In genomic region chr11:119188067-119188466, GRCh38 we compare ENCODE assay signal across 27 cellular contexts. TPM values are rescaled to one million over a fixed set of nuclear protein-coding genes. Genes with fewer than 3 reads are reported as not detected.
"Had no signal": no experiment of that assay in that cellular context is flagged by ENCODE, and none has a peak within 500 bp of the region (broad histone marks: within the 10 kb centered on the region; RNA-seq: fewer than 3 reads in every experiment).

No MANE protein-coding gene starts in this region.

- H3K4me3 Mint-ChIP-seq: immature natural killer cell; naive thymus-derived CD8-positive, alpha-beta T cell had no signal

- H3K4me1 Mint-ChIP-seq: immature natural killer cell had no signal

- H3K27me3 ChIP-seq: gastrocnemius medialis, right atrium auricular region, transverse colon had no signal

- H3K27ac Mint-ChIP-seq: immature natural killer cell had no signal

- H3K27ac ChIP-seq: coronary artery, epithelial cell of prostate, esophagus muscularis mucosa, gastrocnemius medialis, heart right ventricle, left ventricle myocardium inferior, right atrium auricular region, stomach, thoracic aorta, transverse colon had no signal

- H3K4me1 ChIP-seq: esophagus muscularis mucosa, gastrocnemius medialis, left ventricle myocardium inferior, right atrium auricular region had no signal

- H3K36me3 Mint-ChIP-seq: naive thymus-derived CD8-positive, alpha-beta T cell had no signal

- H3K4me3 ChIP-seq: coronary artery, esophagus muscularis mucosa, gastrocnemius medialis, heart right ventricle, left ventricle myocardium inferior, lung, right atrium auricular region, stomach, thoracic aorta, transverse colon had no signal

- H3K9me3 ChIP-seq: esophagus muscularis mucosa, gastrocnemius medialis, heart right ventricle, left ventricle myocardium inferior, right atrium auricular region, stomach, thoracic aorta, transverse colon had no signal

- ATAC-seq: gastrocnemius medialis; naive thymus-derived CD8-positive, alpha-beta T cell had no signal

- H3K9me3 Mint-ChIP-seq: immature natural killer cell; naive thymus-derived CD8-positive, alpha-beta T cell had no signal

- H3K36me3 ChIP-seq: gastrocnemius medialis, right atrium auricular region, transverse colon had no signal

- DNase-seq: caudate nucleus; effector CD8-positive, alpha-beta T cell; gastrocnemius medialis; heart right ventricle; immature natural killer cell; left cardiac atrium; left ventricle myocardium inferior; naive thymus-derived CD8-positive, alpha-beta T cell; small intestine; stimulated activated CD4-positive, alpha-beta T cell treated with anti-CD3 and anti-CD28 coated beads, Interleukin-12 subunit alpha, Interleukin-12 subunit beta, amount 100 ng/mL, for 4 hours; stimulated activated naive CD4-positive, alpha-beta T cell; stomach; substantia nigra; transverse colon had no signal

RNA-seq across cellular contexts. Expression of gene NHERF4, which starts 2.8 kb away (rescaled TPM):
- total RNA-seq: cerebellum, dermis microvascular lymphatic vessel endothelial cell, fibroblast of villous mesenchyme, left ventricle myocardium inferior, mesenteric fat pad, mononuclear cell, osteocyte had no signal
- polyA plus RNA-seq: heart right ventricle; keratinocyte; naive thymus-derived CD8-positive, alpha-beta T cell had no signal

RNA-seq across cellular contexts. Expression of gene ABCG4, which starts 39.2 kb away (rescaled TPM):
- total RNA-seq: dermis microvascular lymphatic vessel endothelial cell; gastrocnemius medialis; mesenteric fat pad; naive thymus-derived CD8-positive, alpha-beta T cell had no signal
- polyA plus RNA-seq: immature natural killer cell; naive thymus-derived CD8-positive, alpha-beta T cell had no signal
